8 cellular contexts compared by ENCODE assay signal in genomic region chr12:15534322-15534721, GRCh38.
DNase-seq lines count a peak whose midpoint lies in the region; ATAC-seq and TF ChIP-seq lines count a peak whose summit lies in the region.

No MANE protein-coding gene starts in this region.

- H3K79me2 ChIP-seq in OCI-LY1 (ENCODE audit: insufficient read depth, low read length): no peaks in the 10 kb centered on the region

- H3K27me3 ChIP-seq in OCI-LY1 (ENCODE audit: insufficient read depth, low read length): no peaks in the 10 kb centered on the region

- peaks cover 15% of the 10 kb centered on the region for H3K4me1 ChIP-seq in OCI-LY1 (ENCODE audit: insufficient read depth, low read length, severe bottlenecking)

- H3K27ac ChIP-seq in OCI-LY1 (ENCODE audit: low read depth, low read length, poor library complexity, severe bottlenecking): no peak overlapping the region

- TF ChIP-seq CTCF in OCI-LY1 (IDR thresholded peaks at IDR 0.05; ENCODE audit: low read length): no peak

- H3K9ac ChIP-seq in OCI-LY1 (ENCODE audit: low read length): no peak overlapping the region

- H3K4me2 ChIP-seq in OCI-LY1 (ENCODE audit: low read length): peak overlapping the region; percentile 33

- H3K4me3 ChIP-seq in OCI-LY1 (ENCODE audit: low read depth, low read length, poor library complexity, severe bottlenecking): no peak overlapping the region

- H3K9me2 ChIP-seq in OCI-LY1 (ENCODE audit: low read depth, low read length): no peaks in the 10 kb centered on the region

- no peaks in the 10 kb centered on the region for H3K9me3 ChIP-seq in OCI-LY1 (ENCODE audit: low read length)

- DNase-seq in globus pallidus (ENCODE audit: low spot score) (peak; percentile 45), NCI-H1694 (lab: John Stamatoyannopoulos, UW) (no peak), AG08395 (ENCODE audit: low spot score) (no peak), GF-D8 (lab: John Stamatoyannopoulos, UW) (no peak)

- H3F3A ChIP-seq in OCI-LY1 (ENCODE audit: insufficient read depth, low read length): no peaks in the 10 kb centered on the region

- ATAC-seq in GM19023 (IDR thresholded peaks at IDR 0.05; ENCODE audit: unreplicated experiment) (peak; percentile 76), HG02763 (IDR thresholded peaks at IDR 0.05; ENCODE audit: unreplicated experiment) (peak; percentile 76), HG02970 (IDR thresholded peaks at IDR 0.05; ENCODE audit: low FRiP score, unreplicated experiment) (no peak)

- no peaks in the 10 kb centered on the region for H3K36me3 ChIP-seq in OCI-LY1 (ENCODE audit: insufficient read depth, low read length)

- peak overlapping the region; percentile 34; the same call in 1 of the 2 replicates for H2AFZ ChIP-seq in OCI-LY1 (ENCODE audit: low read length)

- H4K20me1 ChIP-seq in OCI-LY1 (ENCODE audit: insufficient read depth, low read length): no peaks in the 10 kb centered on the region
